11 cellular contexts compared by ENCODE assay signal in genomic region chrX:37993857-37994619, GRCh38. TPM values are rescaled to one million over a fixed set of nuclear protein-coding genes. Genes with fewer than 3 reads are reported as not detected.
DNase-seq lines count a peak whose midpoint lies in the region; ATAC-seq and TF ChIP-seq lines count a peak whose summit lies in the region.
"Had no signal": no experiment of that assay in that cellular context is flagged by ENCODE, and none has a peak within 500 bp of the region (broad histone marks: within the 10 kb centered on the region; RNA-seq: fewer than 3 reads in every experiment).

No MANE protein-coding gene starts in this region.

- no peaks in the 10 kb centered on the region for H3K27me3 ChIP-seq in tibial artery

- no peaks in the 10 kb centered on the region for H3K9me3 Mint-ChIP-seq in natural killer cell treated with Interleukin-12 subunit alpha and Interleukin-12 subunit beta and Interleukin-15 and Interleukin-18, amount 100 ng/mL, for 72 hours

- no peaks in the 10 kb centered on the region for H3K4me1 ChIP-seq in tibial artery

- no peak overlapping the region for H3K27ac ChIP-seq in tibial artery

- H3K27me3 Mint-ChIP-seq in natural killer cell treated with Interleukin-12 subunit alpha and Interleukin-12 subunit beta and Interleukin-15 and Interleukin-18, amount 100 ng/mL, for 72 hours = peaks cover 0 to 11% of the 10 kb centered on the region in 2 donors

- no peaks in the 10 kb centered on the region for H3K36me3 Mint-ChIP-seq in natural killer cell treated with Interleukin-12 subunit alpha and Interleukin-12 subunit beta and Interleukin-15 and Interleukin-18, amount 100 ng/mL, for 72 hours

- intact Hi-C loops in tibial artery (cut with DNase I; ENCODE audit: low total_unique reads) = no loop called here

- H3K36me3 ChIP-seq in tibial artery = no peaks in the 10 kb centered on the region

- H3K4me3 Mint-ChIP-seq in natural killer cell treated with Interleukin-12 subunit alpha and Interleukin-12 subunit beta and Interleukin-15 and Interleukin-18, amount 100 ng/mL, for 72 hours = no peak overlapping the region

- H3K4me3 ChIP-seq in tibial artery = no peak overlapping the region

- no peak overlapping the region for H3K27ac Mint-ChIP-seq in natural killer cell treated with Interleukin-12 subunit alpha and Interleukin-12 subunit beta and Interleukin-15 and Interleukin-18, amount 100 ng/mL, for 72 hours

- ATAC-seq in GM19395 (IDR thresholded peaks at IDR 0.05; ENCODE audit: unreplicated experiment) (peak; percentile 72), esophagus mucosa (peak; percentile 45)
- no peak for ATAC-seq in natural killer cell treated with Interleukin-12 subunit alpha and Interleukin-12 subunit beta and Interleukin-15 and Interleukin-18, amount 100 ng/mL, for 72 hours

- DNase-seq in COR-L47 (lab: John Stamatoyannopoulos, UW) = peak; percentile 95
- DNase-seq in NCI-H128 (lab: John Stamatoyannopoulos, UW; ENCODE audit: unreplicated experiment) = peak; percentile 43
- no peak for DNase-seq in HPDE6-E6E7 (ENCODE audit: extremely low spot score)
- no peak for DNase-seq in NCI-H1436 (lab: John Stamatoyannopoulos, UW)
- no peak for DNase-seq in tibial artery
- no peak for DNase-seq in natural killer cell treated with Interleukin-12 subunit alpha and Interleukin-12 subunit beta and Interleukin-15 and Interleukin-18, amount 100 ng/mL, for 72 hours (ENCODE audit: low spot score)
- DNase-seq: substantia nigra had no signal

- no peak for TF ChIP-seq CTCF in tibial artery (IDR thresholded peaks at IDR 0.05)

- no peaks in the 10 kb centered on the region for H3K4me1 Mint-ChIP-seq in natural killer cell treated with Interleukin-12 subunit alpha and Interleukin-12 subunit beta and Interleukin-15 and Interleukin-18, amount 100 ng/mL, for 72 hours (ENCODE audit: low read depth in 2 of 2)

- H3K9me3 ChIP-seq in tibial artery = no peaks in the 10 kb centered on the region

RNA-seq across cellular contexts. Expression of gene SYTL5, which starts 12.3 kb away (rescaled TPM):
- total RNA-seq in esophagus mucosa = 3.9 TPM
- not detected for total RNA-seq in natural killer cell treated with Interleukin-12 subunit alpha and Interleukin-12 subunit beta and Interleukin-15 and Interleukin-18, amount 100 ng/mL, for 72 hours
- total RNA-seq: activated CD8-positive, alpha-beta memory T cell treated with anti-CD3 and anti-CD28 coated beads for 36 hours; pulmonary artery endothelial cell had no signal

Comparison
In these comparisons a context has a peak if more than half of its experiments do, and no peak if none do; other contexts are left out.
1. DNase-seq: peak in COR-L47 (single experiment) and NCI-H128 (single experiment); none in HPDE6-E6E7 (single experiment), NCI-H1436 (single experiment), tibial artery (0 of 2) and natural killer cell treated with Interleukin-12 subunit alpha and Interleukin-12 subunit beta and Interleukin-15 and Interleukin-18, amount 100 ng/mL, for 72 hours (single experiment).
2. ATAC-seq: peak in GM19395 (single experiment) and esophagus mucosa (single experiment); none in natural killer cell treated with Interleukin-12 subunit alpha and Interleukin-12 subunit beta and Interleukin-15 and Interleukin-18, amount 100 ng/mL, for 72 hours (0 of 2).